1 cellular context compared by ENCODE assay signal in genomic region chrX:23845316-23845932, GRCh38.
TF ChIP-seq lines count a peak whose summit lies in the region.

No MANE protein-coding gene starts in this region.

TF ChIP-seq in IMR-90, 13 proteins besides CTCF, POLR2A, EP300 and RAD21 (continued from another document):
- TF ChIP-seq CEBPB (IDR thresholded peaks at IDR 0.05; ENCODE audit: low read depth, low read length): no peak
- no peak for TF ChIP-seq NFE2L2 (IDR thresholded peaks at IDR 0.05; ENCODE audit: low read depth, low read length)
- no peak for TF ChIP-seq RCOR1 (IDR thresholded peaks at IDR 0.05; ENCODE audit: insufficient replicate concordance, low read length)
- TF ChIP-seq MAZ (IDR thresholded peaks at IDR 0.05; ENCODE audit: borderline replicate concordance, low read depth, low read length): no peak
